In genomic region chr22:50523806-50524663, GRCh38 we compare ENCODE assay signal across 8 cellular contexts. TPM values are rescaled to one million over a fixed set of nuclear protein-coding genes. Genes with fewer than 3 reads are reported as not detected.
DNase-seq lines count a peak whose midpoint lies in the region; ATAC-seq, FAIRE-seq and TF ChIP-seq lines count a peak whose summit lies in the region.

No MANE protein-coding gene starts in this region.

- no peaks in the 10 kb centered on the region for H3K9me3 ChIP-seq in OCI-LY3 (ENCODE audit: insufficient read depth, low read length)
- H3K9me3 ChIP-seq in endothelial cell of umbilical vein (replicated peaks; ENCODE audit: control insufficient read depth, insufficient read depth, low read length), result no peaks in the 10 kb centered on the region
- no peaks in the 10 kb centered on the region for H3K9me3 ChIP-seq in parathyroid adenoma (ENCODE audit: control insufficient read depth, low read length)

- H3K27ac ChIP-seq in OCI-LY3 (ENCODE audit: low read length) (no peak overlapping the region), endothelial cell of umbilical vein (ENCODE audit: insufficient read depth, low read depth, low read length) (no peak overlapping the region), parathyroid adenoma (no peak overlapping the region)

- DNase-seq in Daoy (ENCODE audit: low read depth) (peak; percentile 6), endothelial cell of umbilical vein (ENCODE audit: low read depth, low spot score) (no peak), GM19239 (ENCODE audit: insufficient read length, low spot score) (no peak), DMS153 treated with DMSO at 0.1 percent for 48 hours (lab: John Stamatoyannopoulos, UW; ENCODE audit: unreplicated experiment) (no peak), SKM-1 treated with dmso at 0.1 percent for 144 hours (lab: John Stamatoyannopoulos, UW; ENCODE audit: unreplicated experiment) (no peak)

- H3K4me3 ChIP-seq in OCI-LY3 (ENCODE audit: low read length) (peak overlapping the region; percentile 84), endothelial cell of umbilical vein (replicated peaks in 1 of 3; ENCODE audit: insufficient read depth in 1 of 3, low read depth in 1 of 3, low read length in 3 of 3) (peak overlapping the region; percentile 29 to 66 (median 48)), parathyroid adenoma (ENCODE audit: low read depth, low read length) (no peak overlapping the region)

- H3K4me2 ChIP-seq in OCI-LY3 (ENCODE audit: low read length) (peak overlapping the region; percentile 95), endothelial cell of umbilical vein (ENCODE audit: insufficient read depth, low read length) (peak overlapping the region; percentile 40), parathyroid adenoma (ENCODE audit: low read length) (peak overlapping the region; percentile 95)

- BruUV-seq in endothelial cell of umbilical vein (replicated peaks; lab: Mats Ljungman, UMichigan), result no TSS peak

- POLR2A ChIA-PET in endothelial cell of umbilical vein (lab: Charles Lee), result interaction anchor here (0.6 kb wide), 1 partner anchor 24 kb away, joined by 4 read pairs; no protein-coding TSS in a partner anchor

- H3K4me1 ChIP-seq in OCI-LY3 (ENCODE audit: low read length), result peaks cover 13% of the 10 kb centered on the region
- H3K4me1 ChIP-seq in endothelial cell of umbilical vein (ENCODE audit: control insufficient read depth, extremely low read depth, insufficient read depth, low read length), result peaks cover 12% of the 10 kb centered on the region
- peaks cover 4% of the 10 kb centered on the region for H3K4me1 ChIP-seq in parathyroid adenoma

- dilution Hi-C loops in endothelial cell of umbilical vein (cut with MboI; ENCODE audit: extremely low pct_ligation_motif_present, low sequenced_read_pairs), result no loop called here

- CTCF ChIA-PET in endothelial cell of umbilical vein (lab: Charles Lee), result interaction anchor here (0.8 to 2.7 kb wide), 7 partner anchors 9 to 287 kb away, joined by 3 to 28 read pairs (median 16); partner anchors contain the start of gene SYCE3

- H3K27me3 ChIP-seq in OCI-LY3 (ENCODE audit: low read depth, low read length) (no peaks in the 10 kb centered on the region), endothelial cell of umbilical vein (ENCODE audit: control insufficient read depth in 2 of 2, insufficient read depth in 2 of 2, low read length in 2 of 2) (no peaks in the 10 kb centered on the region), parathyroid adenoma (ENCODE audit: control insufficient read depth, insufficient read depth, low read length) (no peaks in the 10 kb centered on the region)

- H4K20me1 ChIP-seq in OCI-LY3 (ENCODE audit: insufficient read depth, low read length) (peaks cover 6% of the 10 kb centered on the region; the same call in 1 of the 2 replicates), endothelial cell of umbilical vein (replicated peaks; ENCODE audit: control insufficient read depth, extremely low read depth, insufficient read depth, low read length) (no peaks in the 10 kb centered on the region)

- H3K36me3 ChIP-seq in OCI-LY3 (replicated peaks; ENCODE audit: low read depth, low read length) (peaks cover 4% of the 10 kb centered on the region), endothelial cell of umbilical vein (ENCODE audit: control insufficient read depth in 2 of 2, extremely low read depth in 1 of 2, insufficient read depth in 2 of 2, low read length in 2 of 2) (peaks cover 0 to 22% of the 10 kb centered on the region in 2 experiments), parathyroid adenoma (ENCODE audit: control insufficient read depth, insufficient read depth, low read length) (no peaks in the 10 kb centered on the region)

- TF ChIP-seq POLR2A in endothelial cell of umbilical vein (IDR thresholded peaks at IDR 0.05; ENCODE audit: low read depth, low read length), result no peak

- H3K9me1 ChIP-seq in endothelial cell of umbilical vein (replicated peaks; ENCODE audit: control insufficient read depth, extremely low read depth, insufficient read depth, low read length), result no peaks in the 10 kb centered on the region

- no peak for FAIRE-seq in endothelial cell of umbilical vein (lab: Jason Lieb, UNC)
- no peak for FAIRE-seq in GM19239 (lab: Jason Lieb, UNC)

- peaks cover 22% of the 10 kb centered on the region for H3K79me2 ChIP-seq in OCI-LY3 (ENCODE audit: low read length)
- peaks cover 10% of the 10 kb centered on the region for H3K79me2 ChIP-seq in endothelial cell of umbilical vein (ENCODE audit: control insufficient read depth, insufficient read depth, low read length)
- H3K79me2 ChIP-seq in parathyroid adenoma, result no peaks in the 10 kb centered on the region

- intact Hi-C loops in endothelial cell of umbilical vein (cut with micrococcal nuclease), result loop anchor here (2.0 kb wide), 1 partner anchor 59 kb away; the partner anchor contains the start of gene CHKB

- no peak overlapping the region for H2AFZ ChIP-seq in OCI-LY3 (ENCODE audit: low read depth, low read length)
- no peak overlapping the region for H2AFZ ChIP-seq in endothelial cell of umbilical vein (ENCODE audit: low read depth, low read length)
- H2AFZ ChIP-seq in parathyroid adenoma, result no peak overlapping the region

- peak overlapping the region; percentile 92 for H3K9ac ChIP-seq in OCI-LY3 (ENCODE audit: low read length)
- peak overlapping the region; percentile 68 for H3K9ac ChIP-seq in endothelial cell of umbilical vein (replicated peaks; ENCODE audit: extremely low read depth, insufficient read depth, low read length)
- no peak overlapping the region for H3K9ac ChIP-seq in parathyroid adenoma

- TF ChIP-seq CTCF in OCI-LY3 (IDR thresholded peaks at IDR 0.05; ENCODE audit: low read depth, low read length) (no peak), endothelial cell of umbilical vein (IDR thresholded peaks at IDR 0.05; ENCODE audit: extremely low read depth in 1 of 2, insufficient read depth in 1 of 2, low read depth in 1 of 2, low read length in 2 of 2) (no peak), parathyroid adenoma (IDR thresholded peaks at IDR 0.05) (no peak)

- ATAC-seq in HG02623 (IDR thresholded peaks at IDR 0.05; ENCODE audit: unreplicated experiment), result no peak

RNA-seq across cellular contexts. Expression of gene SCO2, which starts 1.4 kb away (rescaled TPM):
- total RNA-seq in Daoy (2014; rRNA removed; shearing (Covaris generic)), result 9.4 and 11.5 TPM in 2 replicates
- 3.2 and 3.7 TPM in 2 replicates for total RNA-seq in endothelial cell of umbilical vein
- polyA plus RNA-seq in endothelial cell of umbilical vein, result 3.1 and 3.5 TPM in 2 replicates
- polyA plus RNA-seq in endothelial cell of umbilical vein (2011; cell fraction: cytosol; rRNA removed), result 1.5 and 1.8 TPM in 2 replicates
- 0.59 TPM in 1 of 2 replicates, not detected in the other for polyA plus RNA-seq in endothelial cell of umbilical vein (2011; cell fraction: nucleus; rRNA removed)
- 1.5 and 2.8 TPM in 2 replicates for polyA plus RNA-seq in endothelial cell of umbilical vein (2012)
- polyA minus RNA-seq in endothelial cell of umbilical vein, result 0.38 TPM in 1 of 2 replicates, not detected in the other
- polyA minus RNA-seq in endothelial cell of umbilical vein (2011; cell fraction: cytosol; rRNA and poly(A)+ RNA removed), result 4.9 TPM
- not detected in 2 replicates for polyA minus RNA-seq in endothelial cell of umbilical vein (2011; cell fraction: nucleus; rRNA and poly(A)+ RNA removed)

RNA-seq across cellular contexts. Expression of gene TYMP, which starts 5.8 kb away (rescaled TPM):
- total RNA-seq in Daoy (2014; rRNA removed; shearing (Covaris generic)), result 5.1 and 5.3 TPM in 2 replicates
- total RNA-seq in endothelial cell of umbilical vein, result 2.1 and 2.4 TPM in 2 replicates
- polyA plus RNA-seq in endothelial cell of umbilical vein, result 2.0 and 2.9 TPM in 2 replicates
- 0.96 and 1.5 TPM in 2 replicates for polyA plus RNA-seq in endothelial cell of umbilical vein (2011; cell fraction: cytosol; rRNA removed)
- 2.6 and 2.7 TPM in 2 replicates for polyA plus RNA-seq in endothelial cell of umbilical vein (2011; cell fraction: nucleus; rRNA removed)
- polyA plus RNA-seq in endothelial cell of umbilical vein (2012), result 1.3 and 5.0 TPM in 2 replicates
- 0.49 and 1.00 TPM in 2 replicates for polyA minus RNA-seq in endothelial cell of umbilical vein
- 3.4 TPM for polyA minus RNA-seq in endothelial cell of umbilical vein (2011; cell fraction: cytosol; rRNA and poly(A)+ RNA removed)
- 0.58 TPM in 2 replicates for polyA minus RNA-seq in endothelial cell of umbilical vein (2011; cell fraction: nucleus; rRNA and poly(A)+ RNA removed)

RNA-seq across cellular contexts. Expression of gene NCAPH2, which starts 16.0 kb away (rescaled TPM):
- total RNA-seq in Daoy (2014; rRNA removed; shearing (Covaris generic)), result 70.7 and 85.0 TPM in 2 replicates
- total RNA-seq in endothelial cell of umbilical vein, result 42.4 and 43.1 TPM in 2 replicates
- 34.8 and 43.2 TPM in 2 replicates for polyA plus RNA-seq in endothelial cell of umbilical vein
- polyA plus RNA-seq in endothelial cell of umbilical vein (2011; cell fraction: cytosol; rRNA removed), result 31.1 and 31.3 TPM in 2 replicates
- polyA plus RNA-seq in endothelial cell of umbilical vein (2011; cell fraction: nucleus; rRNA removed), result 80.2 and 81.0 TPM in 2 replicates
- polyA plus RNA-seq in endothelial cell of umbilical vein (2012), result 15.9 and 17.4 TPM in 2 replicates
- 19.7 and 21.4 TPM in 2 replicates for polyA minus RNA-seq in endothelial cell of umbilical vein
- polyA minus RNA-seq in endothelial cell of umbilical vein (2011; cell fraction: cytosol; rRNA and poly(A)+ RNA removed), result 76.1 TPM
- 14.0 and 15.6 TPM in 2 replicates for polyA minus RNA-seq in endothelial cell of umbilical vein (2011; cell fraction: nucleus; rRNA and poly(A)+ RNA removed)

RNA-seq across cellular contexts. Expression of gene LMF2, which starts 16.5 kb away (rescaled TPM):
- 13.9 and 25.4 TPM in 2 replicates for total RNA-seq in Daoy (2014; rRNA removed; shearing (Covaris generic))
- 89.7 and 94.8 TPM in 2 replicates for total RNA-seq in endothelial cell of umbilical vein
- 112 and 190 TPM in 2 replicates for polyA plus RNA-seq in endothelial cell of umbilical vein
- 37.7 and 54.9 TPM in 2 replicates for polyA plus RNA-seq in endothelial cell of umbilical vein (2011; cell fraction: cytosol; rRNA removed)
- polyA plus RNA-seq in endothelial cell of umbilical vein (2011; cell fraction: nucleus; rRNA removed), result 326 and 351 TPM in 2 replicates
- polyA plus RNA-seq in endothelial cell of umbilical vein (2012), result 37.1 and 49.4 TPM in 2 replicates
- polyA minus RNA-seq in endothelial cell of umbilical vein, result 52.8 and 61.6 TPM in 2 replicates
- 36.3 TPM for polyA minus RNA-seq in endothelial cell of umbilical vein (2011; cell fraction: cytosol; rRNA and poly(A)+ RNA removed)
- 34.3 and 62.2 TPM in 2 replicates for polyA minus RNA-seq in endothelial cell of umbilical vein (2011; cell fraction: nucleus; rRNA and poly(A)+ RNA removed)

RNA-seq across cellular contexts. Expression of gene KLHDC7B, which starts 21.7 kb away (rescaled TPM):
- total RNA-seq in Daoy (2014; rRNA removed; shearing (Covaris generic)), result 0.06 TPM in 1 of 2 replicates, not detected in the other
- not detected in 2 replicates for total RNA-seq in endothelial cell of umbilical vein
- not detected in 2 replicates for polyA plus RNA-seq in endothelial cell of umbilical vein
- not detected in 2 replicates for polyA plus RNA-seq in endothelial cell of umbilical vein (2011; cell fraction: cytosol; rRNA removed)
- polyA plus RNA-seq in endothelial cell of umbilical vein (2011; cell fraction: nucleus; rRNA removed), result not detected in 2 replicates
- not detected in 2 replicates for polyA plus RNA-seq in endothelial cell of umbilical vein (2012)
- not detected in 2 replicates for polyA minus RNA-seq in endothelial cell of umbilical vein
- polyA minus RNA-seq in endothelial cell of umbilical vein (2011; cell fraction: cytosol; rRNA and poly(A)+ RNA removed), result 3.0 TPM
- polyA minus RNA-seq in endothelial cell of umbilical vein (2011; cell fraction: nucleus; rRNA and poly(A)+ RNA removed), result not detected in 2 replicates

Comparison
In these comparisons a context has a peak if more than half of its experiments do, and no peak if none do; other contexts are left out.
1. H3K4me2 ChIP-seq: peak in every context shown above with its lines; median percentile 95 in OCI-LY3; 95 in parathyroid adenoma; 40 in endothelial cell of umbilical vein.